In the genomic region with DNA sequence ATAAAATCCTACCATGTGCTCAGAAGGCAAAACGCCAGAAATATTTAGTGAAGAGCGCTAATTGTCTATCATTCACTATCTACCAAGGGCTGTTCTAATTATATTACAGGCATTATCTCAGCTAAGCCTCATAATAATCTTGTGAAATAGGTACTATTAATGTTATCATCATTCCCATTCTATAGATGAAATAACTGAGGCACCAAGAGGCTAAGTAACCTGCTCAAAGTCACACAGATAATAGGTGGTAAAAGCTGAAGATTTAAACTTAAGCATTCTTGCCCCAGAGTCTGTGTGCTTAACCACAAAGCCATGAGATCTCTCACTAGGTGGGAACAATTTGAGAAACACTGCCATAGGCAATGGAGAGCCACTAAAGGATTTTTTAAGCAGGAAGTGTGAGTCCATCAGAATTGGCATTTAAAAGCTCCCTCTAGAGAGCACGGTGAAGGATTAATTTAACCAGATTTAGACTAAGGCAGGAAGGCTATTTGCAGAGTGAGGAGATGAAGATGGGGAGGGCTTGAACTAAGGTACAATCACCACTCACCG, we compare ENCODE assay signal across 26 cellular contexts. TPM values are rescaled to one million over a fixed set of nuclear protein-coding genes. Genes with fewer than 3 reads are reported as not detected.
DNase-seq lines count a peak whose midpoint lies in the region; ATAC-seq, FAIRE-seq and TF ChIP-seq lines count a peak whose summit lies in the region.
"Had no signal": no experiment of that assay in that cellular context is flagged by ENCODE, and none has a peak within 500 bp of the region (broad histone marks: within the 10 kb centered on the region; RNA-seq: fewer than 3 reads in every experiment).

No MANE protein-coding gene starts in this region.

- no peaks in the 10 kb centered on the region for H4K20me1 ChIP-seq in K562 (replicated peaks; ENCODE audit: control insufficient read depth, insufficient read depth, low read length)
- no peaks in the 10 kb centered on the region for H4K20me1 ChIP-seq in neural progenitor cell (ENCODE audit: low read depth)

- TF ChIP-seq EP300 in K562 (IDR thresholded peaks at IDR 0.05; ENCODE audit: low read length), result no peak

- CTCF ChIA-PET in K562 (lab: Yijun Ruan, JAX; ENCODE audit: low intra/inter-chr PET ratio), result no interaction called here

- peaks cover 11 to 14% of the 10 kb centered on the region in 2 experiments; a peak in 4 of 5 replicates for H3K4me1 ChIP-seq in K562 (replicated peaks in 1 of 2; ENCODE audit: control insufficient read depth in 2 of 2, insufficient read depth in 2 of 2, low read length in 2 of 2)
- peaks cover 7% of the 10 kb centered on the region for H3K4me1 ChIP-seq in neural progenitor cell

- peaks cover 7% of the 10 kb centered on the region; the same call in 2 of the 3 replicates for H3K36me3 ChIP-seq in K562 (ENCODE audit: control insufficient read depth, insufficient read depth, low read length)
- H3K36me3 ChIP-seq in neural progenitor cell, result no peaks in the 10 kb centered on the region
- H3K36me3 ChIP-seq: adrenal gland had no signal

- 64% methylated on average over 4 of the region's 4 CpGs for WGBS in K562 (ENCODE audit: insufficient coverage, low coverage, missing lambda C conversion rate)

- intact Hi-C loops in K562 (cut with micrococcal nuclease) (no loop called here), Right ventricle myocardium superior (cut with DNase I) (no loop called here)

- in situ Hi-C loops in K562 (cut with MboI), result no loop called here

- TF ChIP-seq POLR2A in K562 (conservative IDR thresholded peaks at IDR 0.05), result no peak

- H3K4me3 ChIP-seq in K562 (no peak overlapping the region), neural progenitor cell (no peak overlapping the region)
- H3K4me3 ChIP-seq: adrenal gland had no signal

- no peak for FAIRE-seq in K562 (lab: Jason Lieb, UNC)

- H3K79me2 ChIP-seq in K562 (ENCODE audit: control insufficient read depth, insufficient read depth, low read length) (peaks cover 37% of the 10 kb centered on the region), neural progenitor cell (ENCODE audit: low read depth) (peaks cover 18% of the 10 kb centered on the region)

- H3K27ac ChIP-seq in K562 (ENCODE audit: extremely low read depth, low read depth, low read length) (no peak overlapping the region), neural progenitor cell (no peak overlapping the region)
- H3K27ac ChIP-seq: adrenal gland, WERI-Rb-1 had no signal

- BruUV-seq in K562 (replicated peaks; lab: Mats Ljungman, UMichigan), result no TSS peak

- no peak for DNase-seq in T-helper 2 cell treated with Interferon-gamma antibody and Interleukin-4, amounts not matched to agents 5 μg/mL and 100 μg/mL, for 36 hours (ENCODE audit: low spot score)
- DNase-seq in T-helper 2 cell (no peak), K562 (ENCODE audit: extremely low read depth in 1 of 4, low spot score in 3 of 4) (no peak), neural progenitor cell (ENCODE audit: low spot score) (no peak), NCI-H526 (lab: John Stamatoyannopoulos, UW) (no peak), Right ventricle myocardium superior (no peak)
- DNase-seq in activated CD4-positive, alpha-beta T cell treated with anti-CD3 and anti-CD28 coated beads, Interleukin-2, amount 50 U/mL, for 1 hour, result no peak
- DNase-seq: activated CD4-positive, alpha-beta T cell treated with anti-CD3 and anti-CD28 coated beads for 4 hours; activated CD8-positive, alpha-beta memory T cell treated with anti-CD3 and anti-CD28 coated beads for 24 hours; activated gamma-delta T cell treated with Interleukin-2 at 50 U/mL for 16 hours; adrenal gland; effector memory CD8-positive, alpha-beta T cell; erythroblast; GOT3; HFFc6; mesenchymal stem cell; NCI-H1048; NCI-H1694; NCI-H2171; NCI-H510A treated with DMSO at 0.1 percent for 48 hours; occipital lobe; stimulated activated CD4-positive, alpha-beta T cell treated with anti-CD3 and anti-CD28 coated beads, Interleukin-4, amount 100 ng/mL, for 24 hours; WERI-Rb-1 had no signal

- peak overlapping the region; percentile 0 for H3K27ac Mint-ChIP-seq in T-helper 2 cell treated with Interferon-gamma antibody and Interleukin-4, amounts not matched to agents 5 μg/mL and 100 μg/mL, for 36 hours
- H3K27ac Mint-ChIP-seq in IgD-negative memory B cell, result peak overlapping the region in 2 of 3 donors; percentile 0 to 91
- H3K27ac Mint-ChIP-seq in neural progenitor cell, result no peak overlapping the region
- H3K27ac Mint-ChIP-seq: effector memory CD8-positive, alpha-beta T cell; HFFc6 had no signal

- H3K9me3 Mint-ChIP-seq in T-helper 2 cell treated with Interferon-gamma antibody and Interleukin-4, amounts not matched to agents 5 μg/mL and 100 μg/mL, for 36 hours, result no peaks in the 10 kb centered on the region
- peaks cover 0 to 2% (median 0%) of the 10 kb centered on the region in 3 donors for H3K9me3 Mint-ChIP-seq in IgD-negative memory B cell
- no peaks in the 10 kb centered on the region for H3K9me3 Mint-ChIP-seq in neural progenitor cell
- H3K9me3 Mint-ChIP-seq: central memory CD8-positive, alpha-beta T cell; effector memory CD8-positive, alpha-beta T cell; HFFc6 had no signal

- POLR2A ChIA-PET in K562 (lab: Yijun Ruan, JAX), result interaction anchor here (0.7 to 2.9 kb wide), 4 partner anchors 7 to 488 kb away, joined by 3 to 15 read pairs (median 4); a partner anchor contains a TSS

- TF ChIP-seq CTCF in K562 (IDR thresholded peaks at IDR 0.05 in 2 of 3, conservative IDR thresholded peaks at IDR 0.05 in 1 of 3; ENCODE audit: insufficient read depth in 2 of 3, low read depth in 1 of 3, low read length in 3 of 3), result no peak
- no peak for TF ChIP-seq CTCF in neural progenitor cell (IDR thresholded peaks at IDR 0.05)

- H3K4me3 Mint-ChIP-seq in T-helper 2 cell treated with Interferon-gamma antibody and Interleukin-4, amounts not matched to agents 5 μg/mL and 100 μg/mL, for 36 hours, result peak overlapping the region; percentile 4
- peak overlapping the region in 2 of 4 donors; percentile 37 to 93 for H3K4me3 Mint-ChIP-seq in IgD-negative memory B cell
- peak overlapping the region; percentile 6 for H3K4me3 Mint-ChIP-seq in neural progenitor cell
- H3K4me3 Mint-ChIP-seq: CD14-positive monocyte, HFFc6 had no signal

- no peaks in the 10 kb centered on the region for H3K9me1 ChIP-seq in K562 (ENCODE audit: control insufficient read depth, insufficient read depth, low read length)

- H2AFZ ChIP-seq in K562 (ENCODE audit: low read depth, low read length) (peak overlapping the region; percentile 46), neural progenitor cell (replicated peaks) (no peak overlapping the region)

- H3K4me1 Mint-ChIP-seq in T-helper 2 cell treated with Interferon-gamma antibody and Interleukin-4, amounts not matched to agents 5 μg/mL and 100 μg/mL, for 36 hours (ENCODE audit: low read depth), result peaks cover 25% of the 10 kb centered on the region
- H3K4me1 Mint-ChIP-seq in IgD-negative memory B cell (peaks cover 15 to 23% (median 17%) of the 10 kb centered on the region in 3 donors), neural progenitor cell (peaks cover 17% of the 10 kb centered on the region)

- H3K9me3 ChIP-seq in K562 (replicated peaks; ENCODE audit: control insufficient read depth, insufficient read depth, low read depth, low read length) (no peaks in the 10 kb centered on the region), neural progenitor cell (ENCODE audit: low read depth) (no peaks in the 10 kb centered on the region)
- H3K9me3 ChIP-seq: adrenal gland had no signal

- no peaks in the 10 kb centered on the region for H3K27me3 ChIP-seq in K562 (ENCODE audit: control insufficient read depth in 2 of 2, insufficient read depth in 2 of 2, low read length in 2 of 2)
- no peaks in the 10 kb centered on the region for H3K27me3 ChIP-seq in neural progenitor cell
- H3K27me3 ChIP-seq: adrenal gland had no signal

- peaks cover 9% of the 10 kb centered on the region for H3F3A ChIP-seq in neural progenitor cell (ENCODE audit: low read depth)

- peaks cover 2% of the 10 kb centered on the region for H3K27me3 Mint-ChIP-seq in T-helper 2 cell treated with Interferon-gamma antibody and Interleukin-4, amounts not matched to agents 5 μg/mL and 100 μg/mL, for 36 hours (ENCODE audit: low read depth)
- H3K27me3 Mint-ChIP-seq in IgD-negative memory B cell (no peaks in the 10 kb centered on the region), neural progenitor cell (ENCODE audit: insufficient read depth, low read depth) (peaks cover 5% of the 10 kb centered on the region)
- H3K27me3 Mint-ChIP-seq: central memory CD8-positive, alpha-beta T cell; effector memory CD8-positive, alpha-beta T cell had no signal

- ATAC-seq in K562, result no peak
- no peak for ATAC-seq in Right ventricle myocardium superior (ENCODE audit: poor library complexity)
- ATAC-seq: effector memory CD8-positive, alpha-beta T cell had no signal

- H3K4me2 ChIP-seq in K562 (ENCODE audit: insufficient read depth, low read length) (no peak overlapping the region), neural progenitor cell (no peak overlapping the region)

- H3K9ac ChIP-seq in K562 (ENCODE audit: insufficient read depth in 1 of 2, low read depth in 2 of 2, low read length in 2 of 2) (no peak overlapping the region), neural progenitor cell (no peak overlapping the region)

- H3K36me3 Mint-ChIP-seq in T-helper 2 cell treated with Interferon-gamma antibody and Interleukin-4, amounts not matched to agents 5 μg/mL and 100 μg/mL, for 36 hours (ENCODE audit: low read depth), result peaks cover 17% of the 10 kb centered on the region
- H3K36me3 Mint-ChIP-seq in IgD-negative memory B cell (peaks cover 8% of the 10 kb centered on the region), neural progenitor cell (peaks cover 1% of the 10 kb centered on the region)

- TF ChIP-seq RAD21 in K562 (CRISPR knock-in tag; conservative IDR thresholded peaks at IDR 0.05 in 1 of 2, IDR thresholded peaks at IDR 0.05 in 1 of 2), result no peak

RNA-seq across cellular contexts. Expression of a gene that starts 1.7 kb away (rescaled TPM):
- 624 TPM for polyA plus RNA-seq in IgD-negative memory B cell
- 77.4 and 118 TPM in 2 replicates for total RNA-seq in K562 (2011; cell fraction: chromatin; rRNA removed; ENCODE audit: low replicate concordance)
- 37.0 and 50.1 TPM in 2 replicates for total RNA-seq in K562 (2011; cell fraction: nucleolus; rRNA removed)
- total RNA-seq in K562 (2011; cell fraction: nucleoplasm; rRNA removed), result 81.5 and 109 TPM in 2 replicates
- 80.1 and 98.2 TPM in 2 replicates for total RNA-seq in K562 (2014; rRNA removed)
- 94.1 and 101 TPM in 2 replicates for total RNA-seq in K562 (2014; rRNA removed; fragmentation: Illumina TruSeq; extraction: Trizol)
- total RNA-seq in K562 (2015; rRNA removed; fragmentation: Illumina TruSeq; extraction: Trizol), result 89.1 and 92.4 TPM in 2 replicates
- 109 and 117 TPM in 2 replicates for total RNA-seq in K562 (2021)
- polyA plus RNA-seq in K562 (2011; rRNA removed), result 114 and 124 TPM in 2 replicates
- 98.8 and 132 TPM in 2 replicates for polyA plus RNA-seq in K562 (2011; cell fraction: cytosol; rRNA removed)
- 81.2 and 89.1 TPM in 2 replicates for polyA plus RNA-seq in K562 (2011; cell fraction: nucleus; rRNA removed)
- 100 and 128 TPM in 2 replicates for polyA plus RNA-seq in K562 (2012)
- 173 and 212 TPM in 2 replicates for polyA plus RNA-seq in K562 (2014; fragmentation: Illumina TruSeq; extraction: Trizol)
- polyA plus RNA-seq in K562 (2014; fragmentation: Nextera tagmentation; extraction: Ambion mirVana), result 10 to 100 TPM; 38.7 to 47.3 TPM
- polyA plus RNA-seq in K562 (2014; rRNA removed), result 89.4 and 94.7 TPM in 2 replicates
- 129 and 160 TPM in 2 replicates for polyA minus RNA-seq in K562 (2011; rRNA and poly(A)+ RNA removed)
- polyA minus RNA-seq in K562 (2011; cell fraction: cytosol; rRNA and poly(A)+ RNA removed), result 71.4 and 74.3 TPM in 2 replicates
- 28.4 and 48.0 TPM in 2 replicates for polyA minus RNA-seq in K562 (2011; cell fraction: nucleus; rRNA and poly(A)+ RNA removed)
- 9.4 and 11.7 TPM in 2 replicates for total RNA-seq in neural progenitor cell (ENCODE audit: low replicate concordance)
- total RNA-seq in Right ventricle myocardium superior, result 13.4 TPM

RNA-seq across cellular contexts. Expression of a gene that starts 54.7 kb away (rescaled TPM):
- 3.0 TPM for polyA plus RNA-seq in IgD-negative memory B cell
- 0.58 and 1.9 TPM in 2 replicates for total RNA-seq in K562 (2011; cell fraction: chromatin; rRNA removed; ENCODE audit: low replicate concordance)
- 0.53 and 1.3 TPM in 2 replicates for total RNA-seq in K562 (2011; cell fraction: nucleolus; rRNA removed)
- 0.73 and 1.1 TPM in 2 replicates for total RNA-seq in K562 (2011; cell fraction: nucleoplasm; rRNA removed)
- 0.90 and 0.95 TPM in 2 replicates for total RNA-seq in K562 (2014; rRNA removed)
- 0.06 and 0.15 TPM in 2 replicates for total RNA-seq in K562 (2014; rRNA removed; fragmentation: Illumina TruSeq; extraction: Trizol)
- 0.60 and 0.72 TPM in 2 replicates for total RNA-seq in K562 (2015; rRNA removed; fragmentation: Illumina TruSeq; extraction: Trizol)
- total RNA-seq in K562 (2021), result 0.47 and 0.72 TPM in 2 replicates
- 0.31 and 0.45 TPM in 2 replicates for polyA plus RNA-seq in K562 (2011; rRNA removed)
- 0.46 and 0.47 TPM in 2 replicates for polyA plus RNA-seq in K562 (2011; cell fraction: cytosol; rRNA removed)
- 3.7 and 4.4 TPM in 2 replicates for polyA plus RNA-seq in K562 (2011; cell fraction: nucleus; rRNA removed)
- polyA plus RNA-seq in K562 (2012), result 0.78 and 3.8 TPM in 2 replicates
- polyA plus RNA-seq in K562 (2014; fragmentation: Illumina TruSeq; extraction: Trizol), result 0.24 and 0.54 TPM in 2 replicates
- under 1 TPM; 0.03 TPM for polyA plus RNA-seq in K562 (2014; fragmentation: Nextera tagmentation; extraction: Ambion mirVana)
- 1.5 and 2.2 TPM in 2 replicates for polyA plus RNA-seq in K562 (2014; rRNA removed)
- 0.11 and 0.30 TPM in 2 replicates for polyA minus RNA-seq in K562 (2011; rRNA and poly(A)+ RNA removed)
- 1.6 TPM in 1 of 2 replicates, not detected in the other for polyA minus RNA-seq in K562 (2011; cell fraction: cytosol; rRNA and poly(A)+ RNA removed)
- 0.13 and 1.4 TPM in 2 replicates for polyA minus RNA-seq in K562 (2011; cell fraction: nucleus; rRNA and poly(A)+ RNA removed)
- total RNA-seq in neural progenitor cell (ENCODE audit: low replicate concordance), result 3.7 and 14.8 TPM in 2 replicates
- total RNA-seq in Right ventricle myocardium superior, result 0.24 TPM
